9 cellular contexts compared by ENCODE assay signal in the genomic region with DNA sequence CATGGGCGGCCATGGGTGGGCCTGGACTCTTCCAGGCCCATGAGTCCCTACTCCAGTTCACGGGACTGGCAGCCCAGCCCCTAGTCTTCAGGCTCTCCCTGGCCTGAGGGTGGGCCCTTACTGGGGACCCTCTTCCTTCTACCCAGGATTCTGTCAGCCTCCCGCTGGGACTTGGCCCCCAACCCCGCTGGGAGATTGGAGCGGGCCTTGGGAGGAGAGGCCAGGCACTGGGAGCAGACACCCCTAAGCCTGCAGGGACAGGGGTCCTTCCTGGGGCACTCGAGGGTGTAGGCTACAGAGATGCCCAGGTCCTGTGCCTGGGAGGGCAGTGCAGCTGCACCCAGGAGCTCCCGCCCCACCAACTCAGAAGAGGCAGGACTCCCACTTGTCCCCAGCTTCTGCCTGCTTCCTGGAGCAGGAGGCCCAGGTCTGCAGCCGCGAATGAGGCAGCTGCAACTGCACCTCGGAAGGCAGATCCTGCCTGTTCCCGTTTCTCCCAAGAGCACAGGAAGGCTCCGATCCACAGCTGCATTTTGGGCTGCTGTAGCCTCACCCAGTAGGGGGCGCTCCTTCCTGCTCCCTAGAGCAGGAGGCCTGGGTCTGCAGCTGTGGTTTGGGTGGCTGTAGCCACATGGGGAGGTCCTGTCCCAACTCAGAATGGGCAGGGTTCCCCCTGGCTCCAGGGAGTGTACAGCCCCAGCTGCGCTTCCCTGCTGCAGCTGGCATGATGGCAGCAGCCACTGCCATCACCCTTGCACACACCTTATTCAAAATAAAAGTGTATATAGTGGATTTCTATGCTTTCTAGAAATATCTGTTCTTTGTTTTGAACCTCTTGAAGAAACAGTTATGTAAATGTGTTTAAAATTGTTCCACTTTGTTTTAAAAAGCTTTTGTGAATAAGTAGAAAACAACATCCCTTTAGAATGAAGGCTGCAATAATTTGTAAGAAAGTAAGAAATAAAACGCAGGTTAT. TPM values are rescaled to one million over a fixed set of nuclear protein-coding genes. Genes with fewer than 3 reads are reported as not detected.
DNase-seq lines count a peak whose midpoint lies in the region; ATAC-seq and TF ChIP-seq lines count a peak whose summit lies in the region.
"Had no signal": no experiment of that assay in that cellular context is flagged by ENCODE, and none has a peak within 500 bp of the region (broad histone marks: within the 10 kb centered on the region; RNA-seq: fewer than 3 reads in every experiment).

No MANE protein-coding gene starts in this region.

- intact Hi-C loops in HCT116 (cut with micrococcal nuclease) = loop anchor here (5.0 kb wide), 1 partner anchor 68 kb away; no protein-coding TSS in a partner anchor
- intact Hi-C loops in dorsolateral prefrontal cortex (cut with DNase I) = no loop called here

- H3K4me2 ChIP-seq in HCT116 (ENCODE audit: low read length) = peak overlapping the region; percentile 58

- peak overlapping the region; percentile 69 for H2AFZ ChIP-seq in HCT116 (ENCODE audit: low read depth, low read length, poor library complexity, severe bottlenecking)

- no peaks in the 10 kb centered on the region for H3K36me3 Mint-ChIP-seq in nephron progenitor cell (ENCODE audit: low read depth)

- RAD21 ChIA-PET in HCT116 (lab: Charles Lee; ENCODE audit: low non-redundant PET in 1 of 2, low total read pairs in 2 of 2, uncharacterized antibody in 2 of 2, unreplicated experiment in 2 of 2) = interaction anchor here in 1 of 2 experiments (0.6 kb wide), 1 partner anchor 22 kb away, joined by 3 read pairs; no protein-coding TSS in a partner anchor

- H3K27me3 ChIP-seq in HCT116 (ENCODE audit: insufficient read depth, low read length) (no peaks in the 10 kb centered on the region), WERI-Rb-1 (ENCODE audit: insufficient read depth, low read depth, severe bottlenecking) (no peaks in the 10 kb centered on the region), dorsolateral prefrontal cortex (no peaks in the 10 kb centered on the region)

- peaks cover 18 to 25% of the 10 kb centered on the region in 2 experiments for H3K4me1 ChIP-seq in HCT116 (ENCODE audit: control insufficient read depth in 1 of 2, insufficient read depth in 2 of 2, low read length in 2 of 2)

- no peaks in the 10 kb centered on the region for H3K79me2 ChIP-seq in HCT116 (ENCODE audit: insufficient read depth, low read length)

- CTCF ChIA-PET in HCT116 (lab: Charles Lee) = interaction anchor here (0.6 to 3.3 kb wide), 24 partner anchors 9 to 1132 kb away, joined by 3 to 25 read pairs (median 3); no protein-coding TSS in a partner anchor

- TF ChIP-seq POLR2A in HCT116 (IDR thresholded peaks at IDR 0.05; ENCODE audit: borderline replicate concordance, extremely low read depth, insufficient read depth, insufficient read length) = no peak
- TF ChIP-seq POLR2A in GM18505 (IDR thresholded peaks at IDR 0.05; ENCODE audit: borderline replicate concordance, extremely low read depth, insufficient read depth, insufficient read length) = no peak

- peaks cover 5% of the 10 kb centered on the region for H3K27me3 Mint-ChIP-seq in nephron progenitor cell (ENCODE audit: low read depth, poor library complexity)

- no peak overlapping the region for H3K27ac Mint-ChIP-seq in nephron progenitor cell
- H3K27ac Mint-ChIP-seq: dendritic cell treated with granulocyte-macrophage colony-stimulating factor and Interleukin-4, amounts not matched to agents 40 ng/mL and 50 ng/mL, for 4 days had no signal

- H3K27ac ChIP-seq in HCT116 (ENCODE audit: low read depth, low read length) (peak overlapping the region; percentile 1; the same call in 1 of the 2 replicates), WERI-Rb-1 (no peak overlapping the region), dorsolateral prefrontal cortex (no peak overlapping the region)

- no peak overlapping the region for H3K4me3 Mint-ChIP-seq in nephron progenitor cell
- H3K4me3 Mint-ChIP-seq: dendritic cell treated with granulocyte-macrophage colony-stimulating factor and Interleukin-4, amounts not matched to agents 40 ng/mL and 50 ng/mL, for 4 days had no signal

- H3K9ac ChIP-seq in HCT116 (ENCODE audit: low read length) = no peak overlapping the region

- TF ChIP-seq CTCF in AG09309 (IDR thresholded peaks at IDR 0.05; ENCODE audit: control insufficient read depth, insufficient read depth, low read depth, low read length, missing control alignments) (peak; percentile 58), HCT116 (IDR thresholded peaks at IDR 0.05 in 2 of 3, conservative IDR thresholded peaks at IDR 0.05 in 1 of 3; ENCODE audit: borderline replicate concordance in 1 of 3, insufficient read depth in 1 of 3, low read depth in 2 of 3, low read length in 2 of 3) (peak; percentile 46 to 96 (median 95); a peak in 5 of 6 replicates), WERI-Rb-1 (IDR thresholded peaks at IDR 0.05; ENCODE audit: low read depth, low read length) (peak; percentile 75), dorsolateral prefrontal cortex (IDR thresholded peaks at IDR 0.05 in 54 of 56, conservative IDR thresholded peaks at IDR 0.05 in 2 of 56; ENCODE audit: low read depth in 1 of 56, partially characterized antibody in 56 of 56) (peak in 55 of 56 donors; percentile 22 to 66 (median 53)), nephron progenitor cell (IDR thresholded peaks at IDR 0.05) (peak; percentile 64)

- DNase-seq in AG09309 (ENCODE audit: low read depth) (no peak), HCT116 (ENCODE audit: low read depth, low spot score) (peak; percentile 38), WERI-Rb-1 (peak; percentile 41), dorsolateral prefrontal cortex (peak in 1 of 10 donors; percentile 44), nephron progenitor cell (peak; percentile 64), globus pallidus (ENCODE audit: low spot score) (no peak)

- peak; percentile 60 for TF ChIP-seq RAD21 in HCT116 (IDR thresholded peaks at IDR 0.05; ENCODE audit: low read depth)

- H3K9me3 ChIP-seq in HCT116 (ENCODE audit: control insufficient read depth in 1 of 2, insufficient read depth in 1 of 2, low read depth in 1 of 2, low read length in 2 of 2) (no peaks in the 10 kb centered on the region), WERI-Rb-1 (ENCODE audit: severe bottlenecking) (no peaks in the 10 kb centered on the region)

- peaks cover 14% of the 10 kb centered on the region for H3K4me1 Mint-ChIP-seq in nephron progenitor cell

- ATAC-seq in HCT116 = peak; percentile 81
- no peak for ATAC-seq in GM18505 (IDR thresholded peaks at IDR 0.05; ENCODE audit: unreplicated experiment)
- no peak for ATAC-seq in GM18858 (IDR thresholded peaks at IDR 0.05; ENCODE audit: unreplicated experiment)

- H3K9me3 Mint-ChIP-seq in nephron progenitor cell = no peaks in the 10 kb centered on the region
- H3K9me3 Mint-ChIP-seq: dendritic cell treated with granulocyte-macrophage colony-stimulating factor and Interleukin-4, amounts not matched to agents 40 ng/mL and 50 ng/mL, for 4 days had no signal

- no peaks in the 10 kb centered on the region for H4K20me1 ChIP-seq in HCT116 (ENCODE audit: insufficient read depth)

- no peak overlapping the region for H3K4me3 ChIP-seq in AG09309 (ENCODE audit: control insufficient read depth, low read depth, low read length)
- H3K4me3 ChIP-seq in HCT116 (replicated peaks in 1 of 2; ENCODE audit: low read depth in 1 of 2, low read length in 2 of 2) = no peak overlapping the region; a peak in 1 of 4 replicates
- H3K4me3 ChIP-seq in WERI-Rb-1 (ENCODE audit: low read depth, low read length) = no peak overlapping the region
- no peak overlapping the region for H3K4me3 ChIP-seq in dorsolateral prefrontal cortex

- no peaks in the 10 kb centered on the region for H3K9me2 ChIP-seq in HCT116 (ENCODE audit: insufficient read depth)

- POLR2A ChIA-PET in HCT116 (lab: Charles Lee) = no interaction called here

- no peaks in the 10 kb centered on the region for H3K36me3 ChIP-seq in HCT116 (ENCODE audit: control insufficient read depth in 1 of 2, insufficient read depth in 2 of 2, low read length in 2 of 2)
- no peaks in the 10 kb centered on the region for H3K36me3 ChIP-seq in WERI-Rb-1

- no TSS peak for BruUV-seq in HCT116 (replicated peaks; lab: Mats Ljungman, UMichigan)

TF ChIP-seq in HCT116, 20 proteins besides CTCF, POLR2A, EP300 and RAD21 (continues in another document):
- TF ChIP-seq EZH2phosphoT487 (IDR thresholded peaks at IDR 0.05; ENCODE audit: borderline replicate concordance) = no peak
- no peak for TF ChIP-seq CBX3 (IDR thresholded peaks at IDR 0.05; ENCODE audit: low read depth)
- TF ChIP-seq TCF7L2 (IDR thresholded peaks at IDR 0.05; ENCODE audit: borderline replicate concordance, extremely low read depth, insufficient read depth, insufficient read length) = no peak
- no peak for TF ChIP-seq ZFX (IDR thresholded peaks at IDR 0.05)
- TF ChIP-seq, protein P1, sequence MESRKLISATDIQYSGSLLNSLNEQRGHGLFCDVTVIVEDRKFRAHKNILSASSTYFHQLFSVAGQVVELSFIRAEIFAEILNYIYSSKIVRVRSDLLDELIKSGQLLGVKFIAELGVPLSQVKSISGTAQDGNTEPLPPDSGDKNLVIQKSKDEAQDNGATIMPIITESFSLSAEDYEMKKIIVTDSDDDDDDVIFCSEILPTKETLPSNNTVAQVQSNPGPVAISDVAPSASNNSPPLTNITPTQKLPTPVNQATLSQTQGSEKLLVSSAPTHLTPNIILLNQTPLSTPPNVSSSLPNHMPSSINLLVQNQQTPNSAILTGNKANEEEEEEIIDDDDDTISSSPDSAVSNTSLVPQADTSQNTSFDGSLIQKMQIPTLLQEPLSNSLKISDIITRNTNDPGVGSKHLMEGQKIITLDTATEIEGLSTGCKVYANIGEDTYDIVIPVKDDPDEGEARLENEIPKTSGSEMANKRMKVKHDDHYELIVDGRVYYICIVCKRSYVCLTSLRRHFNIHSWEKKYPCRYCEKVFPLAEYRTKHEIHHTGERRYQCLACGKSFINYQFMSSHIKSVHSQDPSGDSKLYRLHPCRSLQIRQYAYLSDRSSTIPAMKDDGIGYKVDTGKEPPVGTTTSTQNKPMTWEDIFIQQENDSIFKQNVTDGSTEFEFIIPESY (IDR thresholded peaks at IDR 0.05; ENCODE audit: extremely low read depth, insufficient replicate concordance, low read length) = no peak
- TF ChIP-seq SRF (IDR thresholded peaks at IDR 0.05; ENCODE audit: low read depth) = no peak
- no peak for TF ChIP-seq ELF1 (IDR thresholded peaks at IDR 0.05; ENCODE audit: borderline replicate concordance, low read depth)
- no peak for TF ChIP-seq EZH2 (IDR thresholded peaks at IDR 0.05)
- no peak for TF ChIP-seq MAX (IDR thresholded peaks at IDR 0.05)
- TF ChIP-seq POLR2AphosphoS5 (IDR thresholded peaks at IDR 0.05; ENCODE audit: low read depth, low read length) = no peak
- no peak for TF ChIP-seq CEBPB (IDR thresholded peaks at IDR 0.05; ENCODE audit: low read depth)

RNA-seq across cellular contexts. Expression of gene TEX26, which starts 46.8 kb away (rescaled TPM):
- total RNA-seq in HCT116 (2021; ENCODE audit: unreplicated experiment) (not detected), dorsolateral prefrontal cortex (1 to 10 TPM in 92 of 120 experiments, under 1 TPM in 25, not detected in 3; 0.46 to 4.7 (median 1.6) TPM)
- polyA plus RNA-seq in HCT116 (2012) = not detected in 2 replicates

Comparison
In these comparisons a context has a peak if more than half of its experiments do, and no peak if none do; other contexts are left out.
1. DNase-seq: peak in HCT116 (single experiment), WERI-Rb-1 (single experiment) and nephron progenitor cell (single experiment); none in AG09309 (single experiment) and globus pallidus (single experiment).
2. Peak in every context shown above with its lines, with median percentiles within 50 percentile points of each other: CTCF ChIP-seq.